In genomic region chr5:52010430-52010829, GRCh38 we compare ENCODE assay signal across 14 cellular contexts.
"Had no signal": no experiment of that assay in that cellular context is flagged by ENCODE, and none has a peak within 500 bp of the region (broad histone marks: within the 10 kb centered on the region; RNA-seq: fewer than 3 reads in every experiment).

No MANE protein-coding gene starts in this region.

- ATAC-seq: activated CD4-positive, CD25-positive, alpha-beta regulatory T cell treated with anti-CD3 and anti-CD28 coated beads, Interleukin-2, amount 50 U/mL, for 24 hours had no signal

- H3K4me1 ChIP-seq: upper lobe of left lung had no signal

- H3K9me3 ChIP-seq: ovary, upper lobe of left lung had no signal

- H3K27ac ChIP-seq: neural progenitor cell, ovary, upper lobe of left lung had no signal

- DNase-seq: activated CD4-positive, alpha-beta T cell treated with anti-CD3 and anti-CD28 coated beads, Interleukin-2, amount 50 U/mL, for 4 hours; activated T-cell treated with anti-CD3 and anti-CD28 coated beads, Interleukin-2, amount 50 U/mL, for 1 hour; amniotic stem cell; dermis blood vessel endothelial cell; endodermal cell; erythroblast; hippocampal formation; kidney glomerular epithelial cell; ovary; stimulated activated CD4-positive, alpha-beta T cell treated with anti-CD3 and anti-CD28 coated beads, Interleukin-4, amount 100 ng/mL, for 1 hour; stimulated activated CD8-positive, alpha-beta memory T cell treated with anti-CD3 and anti-CD28 coated beads, Interleukin-4, amount 100 ng/mL, for 48 hours; upper lobe of left lung had no signal

- H3K36me3 ChIP-seq: neural progenitor cell, ovary, upper lobe of left lung had no signal

- H3K27me3 ChIP-seq: neural progenitor cell, ovary, upper lobe of left lung had no signal

- H3K4me3 ChIP-seq: neural progenitor cell, ovary, upper lobe of left lung had no signal
